In genomic region chr7:22361320-22361719, GRCh38 we compare ENCODE assay signal across 11 cellular contexts.
"Had no signal": no experiment of that assay in that cellular context is flagged by ENCODE, and none has a peak within 500 bp of the region (broad histone marks: within the 10 kb centered on the region; RNA-seq: fewer than 3 reads in every experiment).

No MANE protein-coding gene starts in this region.

- ATAC-seq: activated T-helper 17 cell treated with anti-CD3 and anti-CD28 coated beads, Interleukin-2, amount 50 U/mL, for 72 hours; heart right ventricle; natural killer cell had no signal

- H3K4me1 ChIP-seq: colonic mucosa had no signal

- H3K9me3 Mint-ChIP-seq: activated naive CD4-positive, alpha-beta T cell treated with anti-CD3 and anti-CD28 coated beads for 36 hours; activated T-helper 17 cell treated with anti-CD3 and anti-CD28 coated beads, Interleukin-2, amount 50 U/mL, for 72 hours; natural killer cell had no signal

- H3K27ac ChIP-seq: colonic mucosa, gastrocnemius medialis, heart right ventricle, right atrium auricular region, tibial artery, vagina had no signal

- DNase-seq: activated CD4-positive, alpha-beta T cell treated with anti-CD3 and anti-CD28 coated beads for 4 hours; activated naive CD4-positive, alpha-beta T cell treated with anti-CD3 and anti-CD28 coated beads for 36 hours; effector memory CD4-positive, alpha-beta T cell; gastrocnemius medialis; heart right ventricle; natural killer cell; tibial artery had no signal

- H3K9me3 ChIP-seq: colonic mucosa, gastrocnemius medialis, heart right ventricle, right atrium auricular region, tibial artery, vagina had no signal

- H3K36me3 Mint-ChIP-seq: natural killer cell had no signal

- H3K4me3 ChIP-seq: colonic mucosa, gastrocnemius medialis, heart right ventricle, right atrium auricular region, tibial artery, vagina had no signal

- H3K4me3 Mint-ChIP-seq: activated naive CD4-positive, alpha-beta T cell treated with anti-CD3 and anti-CD28 coated beads for 36 hours; activated T-helper 17 cell treated with anti-CD3 and anti-CD28 coated beads, Interleukin-2, amount 50 U/mL, for 72 hours; natural killer cell had no signal

- H3K4me1 Mint-ChIP-seq: activated T-helper 17 cell treated with anti-CD3 and anti-CD28 coated beads, Interleukin-2, amount 50 U/mL, for 72 hours had no signal

- H3K36me3 ChIP-seq: colonic mucosa, gastrocnemius medialis, heart right ventricle, right atrium auricular region, tibial artery, vagina had no signal
